24 cellular contexts compared by ENCODE assay signal in genomic region chr11:72875736-72876135, GRCh38.
"Had no signal": no experiment of that assay in that cellular context is flagged by ENCODE, and none has a peak within 500 bp of the region (broad histone marks: within the 10 kb centered on the region; RNA-seq: fewer than 3 reads in every experiment).

No MANE protein-coding gene starts in this region.

- H3K27ac Mint-ChIP-seq: activated CD8-positive, alpha-beta memory T cell treated with anti-CD3 and anti-CD28 coated beads, Interleukin-2, amount 10 ng/mL, durations not matched to agents 7 days and 5 days; activated naive CD4-positive, alpha-beta T cell treated with anti-CD3 and anti-CD28 coated beads for 36 hours; activated naive CD8-positive, alpha-beta T cell; activated T-cell treated with anti-CD3 and anti-CD28 coated beads, Interleukin-2, amount 50 U/mL, for 24 hours; activated T-helper 17 cell treated with anti-CD3 and anti-CD28 coated beads, Interleukin-2, amount 50 U/mL, for 72 hours; brain had no signal

- ATAC-seq: activated CD8-positive, alpha-beta memory T cell treated with anti-CD3 and anti-CD28 coated beads, Interleukin-2, amount 10 ng/mL, durations not matched to agents 7 days and 5 days; activated T-helper 17 cell treated with anti-CD3 and anti-CD28 coated beads, Interleukin-2, amount 50 U/mL, for 72 hours had no signal

- H3K4me1 Mint-ChIP-seq: activated T-helper 17 cell treated with anti-CD3 and anti-CD28 coated beads, Interleukin-2, amount 50 U/mL, for 72 hours had no signal

- H3K4me3 Mint-ChIP-seq: activated CD8-positive, alpha-beta memory T cell treated with anti-CD3 and anti-CD28 coated beads, Interleukin-2, amount 10 ng/mL, durations not matched to agents 7 days and 5 days; activated naive CD4-positive, alpha-beta T cell treated with anti-CD3 and anti-CD28 coated beads for 36 hours; activated naive CD8-positive, alpha-beta T cell; activated T-cell treated with anti-CD3 and anti-CD28 coated beads, Interleukin-2, amount 50 U/mL, for 24 hours; activated T-helper 17 cell treated with anti-CD3 and anti-CD28 coated beads, Interleukin-2, amount 50 U/mL, for 72 hours; brain; central memory CD8-positive, alpha-beta T cell had no signal

- DNase-seq: activated CD4-positive, alpha-beta T cell treated with anti-CD3 and anti-CD28 coated beads for 48 hours; activated CD4-positive, alpha-beta T cell treated with anti-CD3 and anti-CD28 coated beads, Interleukin-2, amount 50 U/mL, for 48 hours; activated CD8-positive, alpha-beta memory T cell treated with anti-CD3 and anti-CD28 coated beads, Interleukin-2, amount 10 ng/mL, durations not matched to agents 7 days and 5 days; activated gamma-delta T cell; activated naive CD4-positive, alpha-beta T cell treated with anti-CD3 and anti-CD28 coated beads for 36 hours; activated T-cell treated with anti-CD3 and anti-CD28 coated beads, Interleukin-2, amount 50 U/mL, for 24 hours; amygdala; MM.1S; NCI-H1105; NCI-H1436; NCI-H1694 treated with DMSO at 0.1 percent for 48 hours; NCI-H2029 treated with DMSO at 0.1 percent for 48 hours; NCI-H510A treated with DMSO at 0.1 percent for 48 hours; NCI-H69; NK-92 treated with Interleukin-12 subunit alpha and Interleukin-12 subunit beta, amount 100 ng/mL, for 24 hours; Peyer's patch; Right ventricle myocardium superior; SJCRH30; SK-N-SH; T-helper 1 cell had no signal

- H3K9me3 Mint-ChIP-seq: activated T-cell treated with anti-CD3 and anti-CD28 coated beads, Interleukin-2, amount 50 U/mL, for 24 hours; activated T-helper 17 cell treated with anti-CD3 and anti-CD28 coated beads, Interleukin-2, amount 50 U/mL, for 72 hours; central memory CD8-positive, alpha-beta T cell had no signal

- H3K27me3 Mint-ChIP-seq: activated CD8-positive, alpha-beta memory T cell treated with anti-CD3 and anti-CD28 coated beads, Interleukin-2, amount 10 ng/mL, durations not matched to agents 7 days and 5 days; activated naive CD8-positive, alpha-beta T cell; activated T-cell treated with anti-CD3 and anti-CD28 coated beads, Interleukin-2, amount 50 U/mL, for 24 hours; activated T-helper 17 cell treated with anti-CD3 and anti-CD28 coated beads, Interleukin-2, amount 50 U/mL, for 72 hours; brain; central memory CD8-positive, alpha-beta T cell had no signal

- H3K4me3 ChIP-seq: Peyer's patch, SJCRH30 had no signal
